In the genomic region with DNA sequence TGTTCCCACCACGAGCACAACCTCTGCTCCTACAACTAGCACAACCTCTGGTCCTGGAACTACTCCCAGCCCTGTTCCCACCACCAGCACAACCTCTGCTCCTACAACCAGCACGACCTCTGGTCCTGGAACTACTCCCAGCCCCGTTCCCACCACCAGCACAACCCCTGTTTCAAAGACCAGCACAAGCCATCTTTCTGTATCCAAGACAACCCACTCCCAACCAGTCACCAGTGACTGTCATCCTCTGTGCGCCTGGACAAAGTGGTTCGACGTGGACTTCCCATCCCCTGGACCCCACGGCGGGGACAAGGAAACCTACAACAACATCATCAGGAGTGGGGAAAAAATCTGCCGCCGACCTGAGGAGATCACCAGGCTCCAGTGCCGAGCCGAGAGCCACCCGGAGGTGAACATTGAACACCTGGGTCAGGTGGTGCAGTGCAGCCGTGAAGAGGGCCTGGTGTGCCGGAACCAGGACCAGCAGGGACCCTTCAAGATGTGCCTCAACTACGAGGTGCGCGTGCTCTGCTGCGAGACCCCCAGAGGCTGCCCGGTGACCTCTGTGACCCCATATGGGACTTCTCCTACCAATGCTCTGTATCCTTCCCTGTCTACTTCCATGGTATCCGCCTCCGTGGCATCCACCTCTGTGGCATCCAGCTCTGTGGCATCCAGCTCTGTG, we compare ENCODE assay signal across 10 cellular contexts. TPM values are rescaled to one million over a fixed set of nuclear protein-coding genes. Genes with fewer than 3 reads are reported as not detected.
"Had no signal": no experiment of that assay in that cellular context is flagged by ENCODE, and none has a peak within 500 bp of the region (broad histone marks: within the 10 kb centered on the region; RNA-seq: fewer than 3 reads in every experiment).

No MANE protein-coding gene starts in this region.

RNA-seq across cellular contexts. Expression of gene MUC5B, which starts 30.9 kb away (rescaled TPM):
- total RNA-seq: activated CD8-positive, alpha-beta T cell treated with anti-CD3 and anti-CD28 coated beads for 36 hours; activated naive CD8-positive, alpha-beta T cell treated with anti-CD3 and anti-CD28 coated beads for 36 hours; activated T-helper 2 cell treated with anti-CD3 and anti-CD28 coated beads, Interferon-gamma antibody, Interleukin-2, Interleukin-4, amounts not matched to agents 10 μg/mL and 5 μg/mL and 100 μg/mL, durations not matched to agents 14 hours and 24 hours and 36 hours; astrocyte; natural killer cell treated with Interleukin-12 subunit alpha and Interleukin-12 subunit beta and Interleukin-15 and Interleukin-18, amount 100 ng/mL, for 72 hours; T-helper 2 cell treated with Interferon-gamma antibody and Interleukin-4, amounts not matched to agents 100 ng/mL and 5 ng/mL, for 36 hours; thyroid gland had no signal

RNA-seq across cellular contexts. Expression of gene MUC5AC, which starts 34.2 kb away (rescaled TPM):
- total RNA-seq: activated CD8-positive, alpha-beta T cell treated with anti-CD3 and anti-CD28 coated beads for 36 hours; activated naive CD8-positive, alpha-beta T cell treated with anti-CD3 and anti-CD28 coated beads for 36 hours; activated T-helper 2 cell treated with anti-CD3 and anti-CD28 coated beads, Interferon-gamma antibody, Interleukin-2, Interleukin-4, amounts not matched to agents 10 μg/mL and 5 μg/mL and 100 μg/mL, durations not matched to agents 14 hours and 24 hours and 36 hours; astrocyte; gastrocnemius medialis; natural killer cell treated with Interleukin-12 subunit alpha and Interleukin-12 subunit beta and Interleukin-15 and Interleukin-18, amount 100 ng/mL, for 72 hours; omental fat pad; SK-MEL-5; T-helper 2 cell treated with Interferon-gamma antibody and Interleukin-4, amounts not matched to agents 100 ng/mL and 5 ng/mL, for 36 hours; thyroid gland had no signal
